2 cellular contexts compared by ENCODE assay signal in genomic region chrX:70439016-70439415, GRCh38.
TF ChIP-seq lines count a peak whose summit lies in the region.

No MANE protein-coding gene starts in this region.

TF ChIP-seq in SK-N-SH, 30 proteins besides CTCF, POLR2A, EP300 and RAD21 (continued from another document):
- TF ChIP-seq IRF3 (IDR thresholded peaks at IDR 0.05; ENCODE audit: low read depth, low read length) (no peak), TEAD4 (IDR thresholded peaks at IDR 0.05; ENCODE audit: borderline replicate concordance, insufficient read depth) (no peak), NRF1 (IDR thresholded peaks at IDR 0.05; ENCODE audit: low read depth, low read length) (no peak), RFX5 (IDR thresholded peaks at IDR 0.05; ENCODE audit: low read length) (no peak), GATA2 (CRISPR knock-in tag; IDR thresholded peaks at IDR 0.05) (no peak), ZBTB33 (IDR thresholded peaks at IDR 0.05; ENCODE audit: borderline replicate concordance, low read depth) (no peak), JUND (IDR thresholded peaks at IDR 0.05) (no peak), USF1 (IDR thresholded peaks at IDR 0.05; ENCODE audit: borderline replicate concordance, low read depth) (no peak), YY1 (IDR thresholded peaks at IDR 0.05; ENCODE audit: low read depth) (no peak), FOXJ3 (CRISPR knock-in tag; IDR thresholded peaks at IDR 0.05) (no peak), ELF1 (IDR thresholded peaks at IDR 0.05) (no peak), POLR2AphosphoS5 (IDR thresholded peaks at IDR 0.05; ENCODE audit: low read depth, low read length) (no peak), EZH2phosphoT487 (IDR thresholded peaks at IDR 0.05; ENCODE audit: borderline replicate concordance, low read depth) (no peak), MAX (IDR thresholded peaks at IDR 0.05; ENCODE audit: low read depth) (no peak), GABPA (IDR thresholded peaks at IDR 0.05; ENCODE audit: low read depth) (no peak), REST (IDR thresholded peaks at IDR 0.05; ENCODE audit: low read depth, low read length) (no peak)

TF ChIP-seq in SK-N-SH treated with all-trans-retinoic acid at 6 μM for 48 hours, 23 proteins besides CTCF, POLR2A, EP300 and RAD21 (continued from another document):
- no peak for TF ChIP-seq CSRNP3 (CRISPR knock-in tag; IDR thresholded peaks at IDR 0.05)
- TF ChIP-seq TCF4 (CRISPR knock-in tag; IDR thresholded peaks at IDR 0.05; ENCODE audit: borderline replicate concordance), result no peak
- no peak for TF ChIP-seq ARNTL (CRISPR knock-in tag; IDR thresholded peaks at IDR 0.05; ENCODE audit: borderline replicate concordance, low read depth)
- TF ChIP-seq GLIS3 (CRISPR knock-in tag; IDR thresholded peaks at IDR 0.05), result no peak
- no peak for TF ChIP-seq ZNF8 (CRISPR knock-in tag; IDR thresholded peaks at IDR 0.05)
- no peak for TF ChIP-seq ESRRG (CRISPR knock-in tag; IDR thresholded peaks at IDR 0.05)
